2 cellular contexts compared by ENCODE assay signal in the genomic region with DNA sequence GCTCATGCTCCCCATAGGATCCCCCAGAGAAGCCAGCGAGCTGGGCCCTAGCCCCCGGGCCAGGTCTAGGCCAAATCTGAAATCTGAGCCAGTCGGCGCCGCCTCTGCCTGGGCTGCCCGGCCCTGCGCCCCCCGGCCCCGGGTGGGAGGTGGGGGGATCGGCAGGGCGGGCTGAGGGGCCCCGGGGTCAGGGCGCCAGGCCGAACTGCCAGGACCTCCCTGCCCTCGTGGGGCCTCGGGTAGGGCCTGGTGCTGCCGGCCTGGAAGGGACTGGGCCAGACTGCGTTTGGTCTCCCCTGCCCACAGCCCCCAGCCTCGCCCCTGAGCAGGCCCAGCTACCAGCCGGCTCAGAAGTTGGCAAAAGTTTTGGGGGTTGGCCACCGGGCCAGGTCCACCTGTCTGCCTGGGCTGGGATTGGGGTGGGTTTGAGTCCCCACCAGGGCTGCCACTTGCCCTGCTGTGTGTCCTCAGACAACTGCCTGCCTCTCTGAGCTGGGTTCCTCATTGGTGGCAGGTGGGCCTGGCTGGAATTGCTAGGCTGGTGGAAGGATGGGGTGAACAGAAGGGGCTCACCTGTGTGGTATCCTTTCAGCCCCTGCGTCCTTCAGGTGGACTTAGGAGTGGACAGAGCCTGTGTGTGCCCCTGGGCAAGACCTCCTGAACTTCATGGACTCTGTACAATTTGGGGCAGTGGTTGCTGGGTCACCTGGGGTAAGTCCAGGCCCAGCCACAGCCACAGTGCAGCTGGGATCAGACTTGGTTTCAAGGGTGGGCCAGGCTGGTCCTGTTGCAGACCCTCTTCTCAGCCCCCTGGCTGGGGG.
TF ChIP-seq lines count a peak whose summit lies in the region.

No MANE protein-coding gene starts in this region.

TF ChIP-seq in K562, 482 proteins besides CTCF, POLR2A, EP300 and RAD21:
- TF ChIP-seq ZFP36 (IDR thresholded peaks at IDR 0.05; ENCODE audit: low read depth, low read length, partially characterized antibody): peak; percentile 50
- TF ChIP-seq NFE2L1 (tag; IDR thresholded peaks at IDR 0.05; ENCODE audit: borderline replicate concordance, low read depth): no peak

TF ChIP-seq in HepG2, 621 proteins besides CTCF, POLR2A, EP300 and RAD21 (continues in another document):
- TF ChIP-seq MXD1 (CRISPR knock-in tag; IDR thresholded peaks at IDR 0.05): peak; percentile 58; the same call in 1 of the 2 replicates
- no peak for TF ChIP-seq ZNF792 (CRISPR knock-in tag; IDR thresholded peaks at IDR 0.05)
- peak; percentile 49; the same call in 1 of the 2 replicates for TF ChIP-seq ZNF451 (CRISPR knock-in tag; IDR thresholded peaks at IDR 0.05)
- TF ChIP-seq IRX3 (CRISPR knock-in tag; IDR thresholded peaks at IDR 0.05; ENCODE audit: borderline replicate concordance, low read depth): no peak
- TF ChIP-seq, protein P1, sequence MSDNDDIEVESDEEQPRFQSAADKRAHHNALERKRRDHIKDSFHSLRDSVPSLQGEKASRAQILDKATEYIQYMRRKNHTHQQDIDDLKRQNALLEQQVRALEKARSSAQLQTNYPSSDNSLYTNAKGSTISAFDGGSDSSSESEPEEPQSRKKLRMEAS (IDR thresholded peaks at IDR 0.05): 0 out of 2 replicates have a peak, but pooled peaks have one; percentile 32
- TF ChIP-seq, protein P2, sequence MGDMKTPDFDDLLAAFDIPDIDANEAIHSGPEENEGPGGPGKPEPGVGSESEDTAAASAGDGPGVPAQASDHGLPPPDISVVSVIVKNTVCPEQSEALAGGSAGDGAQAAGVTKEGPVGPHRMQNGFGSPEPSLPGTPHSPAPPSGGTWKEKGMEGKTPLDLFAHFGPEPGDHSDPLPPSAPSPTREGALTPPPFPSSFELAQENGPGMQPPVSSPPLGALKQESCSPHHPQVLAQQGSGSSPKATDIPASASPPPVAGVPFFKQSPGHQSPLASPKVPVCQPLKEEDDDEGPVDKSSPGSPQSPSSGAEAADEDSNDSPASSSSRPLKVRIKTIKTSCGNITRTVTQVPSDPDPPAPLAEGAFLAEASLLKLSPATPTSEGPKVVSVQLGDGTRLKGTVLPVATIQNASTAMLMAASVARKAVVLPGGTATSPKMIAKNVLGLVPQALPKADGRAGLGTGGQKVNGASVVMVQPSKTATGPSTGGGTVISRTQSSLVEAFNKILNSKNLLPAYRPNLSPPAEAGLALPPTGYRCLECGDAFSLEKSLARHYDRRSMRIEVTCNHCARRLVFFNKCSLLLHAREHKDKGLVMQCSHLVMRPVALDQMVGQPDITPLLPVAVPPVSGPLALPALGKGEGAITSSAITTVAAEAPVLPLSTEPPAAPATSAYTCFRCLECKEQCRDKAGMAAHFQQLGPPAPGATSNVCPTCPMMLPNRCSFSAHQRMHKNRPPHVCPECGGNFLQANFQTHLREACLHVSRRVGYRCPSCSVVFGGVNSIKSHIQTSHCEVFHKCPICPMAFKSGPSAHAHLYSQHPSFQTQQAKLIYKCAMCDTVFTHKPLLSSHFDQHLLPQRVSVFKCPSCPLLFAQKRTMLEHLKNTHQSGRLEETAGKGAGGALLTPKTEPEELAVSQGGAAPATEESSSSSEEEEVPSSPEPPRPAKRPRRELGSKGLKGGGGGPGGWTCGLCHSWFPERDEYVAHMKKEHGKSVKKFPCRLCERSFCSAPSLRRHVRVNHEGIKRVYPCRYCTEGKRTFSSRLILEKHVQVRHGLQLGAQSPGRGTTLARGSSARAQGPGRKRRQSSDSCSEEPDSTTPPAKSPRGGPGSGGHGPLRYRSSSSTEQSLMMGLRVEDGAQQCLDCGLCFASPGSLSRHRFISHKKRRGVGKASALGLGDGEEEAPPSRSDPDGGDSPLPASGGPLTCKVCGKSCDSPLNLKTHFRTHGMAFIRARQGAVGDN (CRISPR knock-in tag; IDR thresholded peaks at IDR 0.05): peak; percentile 37; the same call in 1 of the 2 replicates
- 0 out of 2 replicates have a peak, but pooled peaks have one; percentile 6 for TF ChIP-seq YEATS4 (CRISPR knock-in tag; IDR thresholded peaks at IDR 0.05; ENCODE audit: borderline replicate concordance)
- TF ChIP-seq, protein P3, sequence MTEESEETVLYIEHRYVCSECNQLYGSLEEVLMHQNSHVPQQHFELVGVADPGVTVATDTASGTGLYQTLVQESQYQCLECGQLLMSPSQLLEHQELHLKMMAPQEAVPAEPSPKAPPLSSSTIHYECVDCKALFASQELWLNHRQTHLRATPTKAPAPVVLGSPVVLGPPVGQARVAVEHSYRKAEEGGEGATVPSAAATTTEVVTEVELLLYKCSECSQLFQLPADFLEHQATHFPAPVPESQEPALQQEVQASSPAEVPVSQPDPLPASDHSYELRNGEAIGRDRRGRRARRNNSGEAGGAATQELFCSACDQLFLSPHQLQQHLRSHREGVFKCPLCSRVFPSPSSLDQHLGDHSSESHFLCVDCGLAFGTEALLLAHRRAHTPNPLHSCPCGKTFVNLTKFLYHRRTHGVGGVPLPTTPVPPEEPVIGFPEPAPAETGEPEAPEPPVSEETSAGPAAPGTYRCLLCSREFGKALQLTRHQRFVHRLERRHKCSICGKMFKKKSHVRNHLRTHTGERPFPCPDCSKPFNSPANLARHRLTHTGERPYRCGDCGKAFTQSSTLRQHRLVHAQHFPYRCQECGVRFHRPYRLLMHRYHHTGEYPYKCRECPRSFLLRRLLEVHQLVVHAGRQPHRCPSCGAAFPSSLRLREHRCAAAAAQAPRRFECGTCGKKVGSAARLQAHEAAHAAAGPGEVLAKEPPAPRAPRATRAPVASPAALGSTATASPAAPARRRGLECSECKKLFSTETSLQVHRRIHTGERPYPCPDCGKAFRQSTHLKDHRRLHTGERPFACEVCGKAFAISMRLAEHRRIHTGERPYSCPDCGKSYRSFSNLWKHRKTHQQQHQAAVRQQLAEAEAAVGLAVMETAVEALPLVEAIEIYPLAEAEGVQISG (CRISPR knock-in tag; IDR thresholded peaks at IDR 0.05): 0 out of 2 replicates have a peak, but pooled peaks have one; percentile 14
- TF ChIP-seq SALL1 (CRISPR knock-in tag; IDR thresholded peaks at IDR 0.05): 0 out of 2 replicates have a peak, but pooled peaks have one; percentile 28
- peak; percentile 70 for TF ChIP-seq ZNF407 (CRISPR knock-in tag; IDR thresholded peaks at IDR 0.05; ENCODE audit: not compliant biosample characterization)
- no peak for TF ChIP-seq MAFK (conservative IDR thresholded peaks at IDR 0.05 in 1 of 2, IDR thresholded peaks at IDR 0.05 in 1 of 2; ENCODE audit: low read length in 2 of 2)
- TF ChIP-seq ZNF235 (CRISPR knock-in tag; IDR thresholded peaks at IDR 0.05; ENCODE audit: borderline replicate concordance): peak; percentile 77; the same call in 1 of the 2 replicates
- peak; percentile 54; the same call in 1 of the 2 replicates for TF ChIP-seq ARNTL (CRISPR knock-in tag; IDR thresholded peaks at IDR 0.05)
- peak; percentile 46 for TF ChIP-seq AGO2 (optimal IDR thresholded peaks at IDR 0.05; ENCODE audit: low read depth, low read length)
- TF ChIP-seq SRSF1 (optimal IDR thresholded peaks at IDR 0.05; ENCODE audit: low read depth, low read length): peak; percentile 59
- TF ChIP-seq NCOR1 (IDR thresholded peaks at IDR 0.05; ENCODE audit: borderline replicate concordance, low read length): no peak
- peak; percentile 34; the same call in 1 of the 2 replicates for TF ChIP-seq NFKB2 (CRISPR knock-in tag; IDR thresholded peaks at IDR 0.05; ENCODE audit: borderline replicate concordance)
- TF ChIP-seq TAF1 (CRISPR knock-in tag; IDR thresholded peaks at IDR 0.05): no peak; the same call in 1 of the 2 replicates
- TF ChIP-seq, protein P4, sequence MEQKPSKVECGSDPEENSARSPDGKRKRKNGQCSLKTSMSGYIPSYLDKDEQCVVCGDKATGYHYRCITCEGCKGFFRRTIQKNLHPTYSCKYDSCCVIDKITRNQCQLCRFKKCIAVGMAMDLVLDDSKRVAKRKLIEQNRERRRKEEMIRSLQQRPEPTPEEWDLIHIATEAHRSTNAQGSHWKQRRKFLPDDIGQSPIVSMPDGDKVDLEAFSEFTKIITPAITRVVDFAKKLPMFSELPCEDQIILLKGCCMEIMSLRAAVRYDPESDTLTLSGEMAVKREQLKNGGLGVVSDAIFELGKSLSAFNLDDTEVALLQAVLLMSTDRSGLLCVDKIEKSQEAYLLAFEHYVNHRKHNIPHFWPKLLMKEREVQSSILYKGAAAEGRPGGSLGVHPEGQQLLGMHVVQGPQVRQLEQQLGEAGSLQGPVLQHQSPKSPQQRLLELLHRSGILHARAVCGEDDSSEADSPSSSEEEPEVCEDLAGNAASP (CRISPR knock-in tag; IDR thresholded peaks at IDR 0.05; ENCODE audit: borderline replicate concordance): peak; percentile 43; the same call in 1 of the 2 replicates
- TF ChIP-seq ZNF350 (CRISPR knock-in tag; IDR thresholded peaks at IDR 0.05; ENCODE audit: borderline replicate concordance, low read depth): 0 out of 2 replicates have a peak, but pooled peaks have one; percentile 60
